ENCODE assay signal across 30 cellular contexts in genomic region chr12:132344601-132345000, GRCh38. TPM values are rescaled to one million over a fixed set of nuclear protein-coding genes. Genes with fewer than 3 reads are reported as not detected.
"Had no signal": no experiment of that assay in that cellular context is flagged by ENCODE, and none has a peak within 500 bp of the region (broad histone marks: within the 10 kb centered on the region; RNA-seq: fewer than 3 reads in every experiment).

No MANE protein-coding gene starts in this region.

- H2AFZ ChIP-seq: parathyroid adenoma had no signal

- H3K9ac ChIP-seq: parathyroid adenoma had no signal

- DNase-seq: naive thymus-derived CD4-positive, alpha-beta T cell; natural killer cell; occipital lobe; ovary; psoas muscle; right lobe of liver; spleen; stimulated activated CD4-positive, alpha-beta T cell treated with anti-CD3 and anti-CD28 coated beads, Interleukin-12 subunit alpha, Interleukin-12 subunit beta, amount 100 ng/mL, for 4 hours; stimulated activated CD4-positive, alpha-beta T cell treated with anti-CD3 and anti-CD28 coated beads, Interleukin-1b, Interleukin-23, amount 100 ng/mL, for 48 hours; stimulated activated CD4-positive, alpha-beta T cell treated with anti-CD3 and anti-CD28 coated beads, Interleukin-4, amount 100 ng/mL, for 1 hour; stimulated activated CD4-positive, alpha-beta T cell treated with anti-CD3 and anti-CD28 coated beads, Interleukin-4, amount 100 ng/mL, for 4 hours; stimulated activated CD8-positive, alpha-beta memory T cell treated with anti-CD3 and anti-CD28 coated beads, Interleukin-4, amount 100 ng/mL, for 48 hours; stimulated activated naive CD4-positive, alpha-beta T cell; stimulated activated naive CD8-positive, alpha-beta T cell treated with anti-CD3 and anti-CD28 coated beads, Interleukin-15, amount 100 ng/mL, for 72 hours; stimulated activated naive CD8-positive, alpha-beta T cell treated with anti-CD3 and anti-CD28 coated beads, Interleukin-15, Interleukin-2, amounts not matched to agents 100 U/mL and 50 U/mL, for 24 hours; substantia nigra; testis; tibial artery; transverse colon; upper lobe of right lung; uterus had no signal

- H3K9me3 ChIP-seq: ovary, psoas muscle, right lobe of liver, spleen, suprapubic skin, testis, tibial artery, transverse colon, upper lobe of right lung, uterus had no signal

- H3K36me3 ChIP-seq: ovary, right lobe of liver, spleen, suprapubic skin, tibial artery, transverse colon, upper lobe of right lung, uterus had no signal

- H3K27me3 ChIP-seq: ovary, right lobe of liver, testis, transverse colon, uterus had no signal

- H3K9me3 Mint-ChIP-seq: natural killer cell; neural crest cell; stimulated activated naive CD8-positive, alpha-beta T cell treated with anti-CD3 and anti-CD28 coated beads, Interleukin-15, amount 100 ng/mL, for 72 hours; type B pancreatic cell had no signal

- H3K4me1 Mint-ChIP-seq: stimulated activated memory B cell treated with anti-CD40 and anti-IgM and Interleukin-4, amounts not matched to agents 10 μg/mL and 1 μg/mL and 100 μg/mL, for 72 hours; stimulated activated naive CD8-positive, alpha-beta T cell treated with anti-CD3 and anti-CD28 coated beads, Interleukin-15, amount 100 ng/mL, for 72 hours had no signal

- H3K4me2 ChIP-seq: smooth muscle cell had no signal

- H3K4me1 ChIP-seq: parathyroid adenoma, psoas muscle, right lobe of liver, suprapubic skin, tibial artery, upper lobe of right lung, uterus had no signal

- H3K27ac ChIP-seq: ovary, parathyroid adenoma, psoas muscle, right lobe of liver, skin epidermis, spleen, suprapubic skin, testis, tibial artery, upper lobe of right lung, uterus had no signal

- H3K4me3 Mint-ChIP-seq: naive thymus-derived CD4-positive, alpha-beta T cell; natural killer cell; nephron; neural crest cell; stimulated activated memory B cell treated with anti-CD40 and anti-IgM and Interleukin-4, amounts not matched to agents 10 μg/mL and 1 μg/mL and 100 μg/mL, for 72 hours; stimulated activated naive CD8-positive, alpha-beta T cell treated with anti-CD3 and anti-CD28 coated beads, Interleukin-15, amount 100 ng/mL, for 72 hours; type B pancreatic cell had no signal

- H3K36me3 Mint-ChIP-seq: naive thymus-derived CD4-positive, alpha-beta T cell; natural killer cell; stimulated activated memory B cell treated with anti-CD40 and anti-IgM and Interleukin-4, amounts not matched to agents 10 μg/mL and 1 μg/mL and 100 μg/mL, for 72 hours; type B pancreatic cell had no signal

- H3K4me3 ChIP-seq: ovary, psoas muscle, right lobe of liver, skin epidermis, smooth muscle cell, spleen, suprapubic skin, testis, tibial artery, transverse colon, upper lobe of right lung, uterus had no signal

- H3K27ac Mint-ChIP-seq: naive thymus-derived CD4-positive, alpha-beta T cell; natural killer cell; progenitor cell of endocrine pancreas; stimulated activated memory B cell treated with anti-CD40 and anti-IgM and Interleukin-4, amounts not matched to agents 10 μg/mL and 1 μg/mL and 100 μg/mL, for 72 hours; type B pancreatic cell had no signal

RNA-seq across cellular contexts. Expression of gene GALNT9, which starts 15.2 kb away (rescaled TPM):
- total RNA-seq: naive thymus-derived CD4-positive, alpha-beta T cell; natural killer cell; psoas muscle; right lobe of liver; smooth muscle cell; suprapubic skin had no signal
- polyA plus RNA-seq: naive thymus-derived CD4-positive, alpha-beta T cell had no signal
